In the genomic region with DNA sequence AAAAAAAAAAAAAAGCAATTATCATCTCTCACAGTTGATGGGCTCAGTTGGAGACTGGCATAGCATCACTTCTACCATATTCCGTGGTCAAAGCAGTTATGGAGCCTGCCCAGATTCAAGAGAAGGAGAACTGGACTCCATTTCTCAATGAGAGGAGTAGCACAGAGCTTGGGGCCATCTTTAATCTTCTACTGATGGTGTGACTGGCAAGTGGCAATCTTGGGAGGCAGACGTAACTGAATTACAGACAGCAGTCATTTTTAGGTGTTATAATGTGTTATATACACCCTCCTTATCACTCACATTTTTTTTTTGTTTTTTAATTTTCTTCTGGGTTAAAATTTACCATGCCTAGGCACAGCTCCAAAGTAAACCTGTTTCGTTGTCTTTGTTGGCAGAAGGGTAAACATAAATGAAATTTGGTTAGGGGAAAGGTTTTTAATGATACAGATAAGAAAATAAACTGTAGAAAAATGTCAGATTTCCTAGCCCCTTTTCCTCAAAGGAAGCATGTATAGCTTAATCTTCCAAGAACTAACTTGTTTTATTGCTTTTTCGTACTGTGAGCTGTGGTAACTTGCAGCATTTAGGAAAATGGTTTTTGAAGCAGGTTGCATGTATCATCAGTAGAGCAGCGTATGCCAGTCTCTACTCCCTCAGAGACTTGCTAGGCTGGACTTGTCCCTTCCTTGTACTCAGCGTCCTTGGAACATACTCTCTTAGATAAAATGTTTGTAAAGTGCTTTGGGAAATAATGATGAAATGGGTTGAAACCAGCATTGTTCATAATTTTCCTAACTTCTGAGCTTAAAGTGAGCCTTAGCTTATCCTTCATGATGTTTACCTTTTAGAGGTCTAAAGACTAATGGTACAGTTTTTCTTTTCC, we compare ENCODE assay signal across 14 cellular contexts. TPM values are rescaled to one million over a fixed set of nuclear protein-coding genes. Genes with fewer than 3 reads are reported as not detected.
A peak's percentile ranks its signal among the peaks of the same experiment; 100 is the strongest.
DNase-seq lines count a peak whose midpoint lies in the region; ATAC-seq, FAIRE-seq and TF ChIP-seq lines count a peak whose summit lies in the region.
"Had no signal": no experiment of that assay in that cellular context is flagged by ENCODE, and none has a peak within 500 bp of the region (broad histone marks: within the 10 kb centered on the region; RNA-seq: fewer than 3 reads in every experiment).

No MANE protein-coding gene starts in this region.

- H2AFZ ChIP-seq in HepG2 (ENCODE audit: low read length) (no peak overlapping the region), neuronal stem cell (ENCODE audit: low read length) (no peak overlapping the region)

- H3K4me2 ChIP-seq in HepG2 (ENCODE audit: low read depth, low read length) (peak overlapping the region; percentile 36), neuronal stem cell (ENCODE audit: insufficient read depth, low read length, poor library complexity, severe bottlenecking) (no peak overlapping the region)

- FAIRE-seq in HepG2 (lab: Jason Lieb, UNC) = no peak

- TF ChIP-seq POLR2A in HepG2 (IDR thresholded peaks at IDR 0.05; ENCODE audit: insufficient read depth in 1 of 2, low read depth in 2 of 2, low read length in 2 of 2) = no peak

- H3K27ac Mint-ChIP-seq in type B pancreatic cell = peak overlapping the region; percentile 3

- H3K27me3 ChIP-seq in right atrium auricular region = no peaks in the 10 kb centered on the region
- no peaks in the 10 kb centered on the region for H3K27me3 ChIP-seq in colonic mucosa
- H3K27me3 ChIP-seq in HepG2 (ENCODE audit: control insufficient read depth in 1 of 2, insufficient read depth in 2 of 2, low read length in 2 of 2) = no peaks in the 10 kb centered on the region
- H3K27me3 ChIP-seq in neuronal stem cell (ENCODE audit: control insufficient read depth in 3 of 3, insufficient read depth in 3 of 3, low read depth in 1 of 3, low read length in 3 of 3) = no peaks in the 10 kb centered on the region
- H3K27me3 ChIP-seq in ascending aorta = no peaks in the 10 kb centered on the region

- intact Hi-C loops in Right ventricle myocardium inferior (cut with DNase I) (no loop called here), colonic mucosa (cut with DNase I) (no loop called here), HepG2 (cut with micrococcal nuclease; ENCODE audit: unreplicated experiment) (no loop called here), ascending aorta (cut with DNase I) (no loop called here)

- CTCF ChIA-PET in HepG2 (lab: Yijun Ruan, JAX; ENCODE audit: low intra/inter-chr PET ratio, low total read pairs) = no interaction called here

- ATAC-seq in Right ventricle myocardium inferior (peak; percentile 86), HepG2 (peak; percentile 68), GM21737 (IDR thresholded peaks at IDR 0.05; ENCODE audit: unreplicated experiment) (no peak)

- DNase-seq in Right ventricle myocardium inferior (ENCODE audit: missing footprints) = no peak
- no peak for DNase-seq in right atrium auricular region (ENCODE audit: low spot score)
- peak; percentile 34 for DNase-seq in colonic mucosa
- no peak for DNase-seq in HepG2 (ENCODE audit: low spot score)
- DNase-seq in type B pancreatic cell (ENCODE audit: extremely low spot score, unreplicated experiment) = no peak
- no peak for DNase-seq in neuronal stem cell (ENCODE audit: low spot score)
- no peak for DNase-seq in ascending aorta (ENCODE audit: low spot score in 2 of 2)
- DNase-seq: activated CD8-positive, alpha-beta memory T cell treated with anti-CD3 and anti-CD28 coated beads, Interleukin-2, amount 50 U/mL, for 4 hours; activated naive CD4-positive, alpha-beta T cell treated with Interleukin-2 at 50 U/mL for 16 hours; EL; KG1; left cardiac atrium; NK-92 treated with Interleukin-12 subunit alpha and Interleukin-12 subunit beta, amount 100 ng/mL, for 24 hours had no signal

- no peak overlapping the region for H3K4me3 ChIP-seq in right atrium auricular region
- no peak overlapping the region for H3K4me3 ChIP-seq in colonic mucosa
- H3K4me3 ChIP-seq in HepG2 (replicated peaks in 1 of 3; ENCODE audit: insufficient read depth in 1 of 3, low read depth in 2 of 3, low read length in 3 of 3) = no peak overlapping the region
- H3K4me3 ChIP-seq in neuronal stem cell (ENCODE audit: low read length in 2 of 2) = no peak overlapping the region
- no peak overlapping the region for H3K4me3 ChIP-seq in ascending aorta

- H3K27me3 Mint-ChIP-seq in type B pancreatic cell = no peaks in the 10 kb centered on the region

- H3K9me3 ChIP-seq in right atrium auricular region (no peaks in the 10 kb centered on the region), colonic mucosa (no peaks in the 10 kb centered on the region), HepG2 (ENCODE audit: low read length) (no peaks in the 10 kb centered on the region), neuronal stem cell (replicated peaks in 1 of 2; ENCODE audit: control insufficient read depth in 2 of 2, insufficient read depth in 1 of 2, low read depth in 1 of 2, low read length in 2 of 2) (no peaks in the 10 kb centered on the region), ascending aorta (no peaks in the 10 kb centered on the region)

- no peaks in the 10 kb centered on the region for H3K9me3 Mint-ChIP-seq in type B pancreatic cell

- no peak overlapping the region for H2BK15ac ChIP-seq in neuronal stem cell (ENCODE audit: low read length)

- in situ Hi-C loops in HepG2 (cut with HindIII; ENCODE audit: extremely low pct_ligation_motif_present, low pct_unique_long_range_greater_than_20kb) = no loop called here

- no peak overlapping the region for H2BK5ac ChIP-seq in neuronal stem cell (ENCODE audit: low read length)

- no peak for TF ChIP-seq RAD21 in HepG2 (CRISPR knock-in tag; IDR thresholded peaks at IDR 0.05)

- H3K14ac ChIP-seq in neuronal stem cell (ENCODE audit: low read length) = no peak overlapping the region

- no TSS peak for BruUV-seq in HepG2 (replicated peaks; lab: Mats Ljungman, UMichigan)

- H3K4ac ChIP-seq in neuronal stem cell (ENCODE audit: low read length) = no peak overlapping the region

- peaks cover 0 to 44% of the 10 kb centered on the region in 2 donors for H3K4me1 ChIP-seq in right atrium auricular region
- H3K4me1 ChIP-seq in colonic mucosa = peaks cover 4% of the 10 kb centered on the region
- H3K4me1 ChIP-seq in HepG2 (ENCODE audit: insufficient read depth, low read length) = peaks cover 46% of the 10 kb centered on the region
- H3K4me1 ChIP-seq in neuronal stem cell (ENCODE audit: control insufficient read depth in 2 of 2, insufficient read depth in 1 of 2, low read depth in 1 of 2, low read length in 2 of 2) = no peaks in the 10 kb centered on the region
- peaks cover 0 to 16% of the 10 kb centered on the region in 2 donors for H3K4me1 ChIP-seq in ascending aorta

- H4K20me1 ChIP-seq in HepG2 (ENCODE audit: insufficient read depth, low read length) = peaks cover 21% of the 10 kb centered on the region

- H3K4me1 Mint-ChIP-seq in type B pancreatic cell (ENCODE audit: unreplicated experiment) = peaks cover 29% of the 10 kb centered on the region

- TF ChIP-seq EP300 in HepG2 (IDR thresholded peaks at IDR 0.05; ENCODE audit: low read depth in 2 of 2, low read length in 2 of 2) = no peak
- no peak for TF ChIP-seq EP300 in HepG2 (CRISPR knock-in tag; IDR thresholded peaks at IDR 0.05; ENCODE audit: borderline replicate concordance)

- H4K91ac ChIP-seq in neuronal stem cell (ENCODE audit: low read depth, low read length, poor library complexity) = no peak overlapping the region

- H3K23ac ChIP-seq in neuronal stem cell (ENCODE audit: low read depth, low read length, poor library complexity) = no peak overlapping the region

- H3K36me3 Mint-ChIP-seq in type B pancreatic cell = peaks cover 4% of the 10 kb centered on the region

- H3K4me3 Mint-ChIP-seq in type B pancreatic cell = no peak overlapping the region

- H3K79me1 ChIP-seq in neuronal stem cell (ENCODE audit: low read depth, low read length) = peaks cover under 1% of the 10 kb centered on the region

- no peak overlapping the region for H2AK5ac ChIP-seq in neuronal stem cell (ENCODE audit: low read depth, low read length)

- POLR2A ChIA-PET in HepG2 (lab: Yijun Ruan, JAX) = interaction anchor here (1.0 to 4.7 kb wide), 7 partner anchors 14 to 86 kb away, joined by 3 to 60 read pairs (median 4); partner anchors contain the start of gene ZFAND3

- H3K79me2 ChIP-seq in HepG2 (ENCODE audit: insufficient read depth, low read length) = peaks cover 74% of the 10 kb centered on the region

- no peak overlapping the region for H2BK12ac ChIP-seq in neuronal stem cell (ENCODE audit: low read length)

- no peak overlapping the region for H4K8ac ChIP-seq in neuronal stem cell (ENCODE audit: low read depth, low read length)

- no peak overlapping the region for H3K9ac ChIP-seq in colonic mucosa (ENCODE audit: low read depth in 2 of 2, low read length in 2 of 2)
- H3K9ac ChIP-seq in HepG2 (ENCODE audit: insufficient read depth, low read depth, low read length) = peak overlapping the region; percentile 3; the same call in 1 of the 2 replicates
- no peak overlapping the region for H3K9ac ChIP-seq in neuronal stem cell (ENCODE audit: low read depth, low read length, poor library complexity)

- H3K36me3 ChIP-seq in right atrium auricular region (no peaks in the 10 kb centered on the region), colonic mucosa (no peaks in the 10 kb centered on the region), HepG2 (replicated peaks in 1 of 2; ENCODE audit: control insufficient read depth in 1 of 2, insufficient read depth in 2 of 2, low read length in 2 of 2) (no peaks in the 10 kb centered on the region; a peak in 2 of 5 replicates), neuronal stem cell (replicated peaks in 1 of 2; ENCODE audit: control insufficient read depth in 2 of 2, insufficient read depth in 2 of 2, low read length in 2 of 2) (peaks cover 0 to 3% of the 10 kb centered on the region in 2 donors), ascending aorta (no peaks in the 10 kb centered on the region)

- no peak overlapping the region for H3K18ac ChIP-seq in neuronal stem cell (ENCODE audit: low read length)

- no peak overlapping the region for H2BK120ac ChIP-seq in neuronal stem cell (ENCODE audit: low read depth, low read length)

- 67% methylated on average over 6 of the region's 6 CpGs for WGBS in HepG2 (ENCODE audit: low lambda C conversion rate)
- WGBS in neuronal stem cell (ENCODE audit: extremely low coverage in 2 of 2, insufficient read length in 2 of 2, insufficient replicate concordance in 1 of 2), 2 donors = no CpG with 5 or more reads among the region's 6 CpGs

- TF ChIP-seq CTCF in right atrium auricular region (IDR thresholded peaks at IDR 0.05) (no peak), colonic mucosa (IDR thresholded peaks at IDR 0.05) (no peak), HepG2 (CRISPR knock-in tag; IDR thresholded peaks at IDR 0.05) (no peak), type B pancreatic cell (conservative IDR thresholded peaks at IDR 0.05) (no peak), ascending aorta (IDR thresholded peaks at IDR 0.05) (no peak)

- H3K27ac ChIP-seq in right atrium auricular region (no peak overlapping the region), colonic mucosa (no peak overlapping the region), HepG2 (ENCODE audit: extremely low read length, insufficient read depth, low read length) (peak overlapping the region; percentile 22), neuronal stem cell (replicated peaks; ENCODE audit: low read length) (no peak overlapping the region), ascending aorta (no peak overlapping the region)

RNA-seq across cellular contexts. Expression of gene ZFAND3, which starts 25.7 kb away (rescaled TPM):
- 84.1 TPM for total RNA-seq in Right ventricle myocardium inferior
- total RNA-seq in right atrium auricular region = 10 to 100 TPM; 36.7 to 40.0 TPM
- total RNA-seq in colonic mucosa = 10 to 100 TPM; 42.0 to 96.8 TPM
- total RNA-seq in HepG2 (2016; rRNA removed; fragmentation: Illumina TruSeq; extraction: Trizol) = 16.4 and 18.9 TPM in 2 replicates
- total RNA-seq in HepG2 (2016; cell fraction: cytosol; rRNA removed; fragmentation: Illumina TruSeq; extraction: Trizol; ENCODE audit: low read depth) = 5.8 and 9.0 TPM in 2 replicates
- total RNA-seq in HepG2 (2016; cell fraction: insoluble cytoplasmic fraction; rRNA removed; fragmentation: Illumina TruSeq; extraction: Trizol) = 14.6 and 17.0 TPM in 2 replicates
- total RNA-seq in HepG2 (2016; cell fraction: membrane; rRNA removed; fragmentation: Illumina TruSeq; extraction: Trizol) = 18.4 and 18.8 TPM in 2 replicates
- 15.4 and 17.1 TPM in 2 replicates for total RNA-seq in HepG2 (2016; cell fraction: nucleus; rRNA removed; fragmentation: Illumina TruSeq; extraction: Trizol)
- 17.1 and 18.6 TPM in 2 replicates for polyA plus RNA-seq in HepG2 (2011; rRNA removed)
- polyA plus RNA-seq in HepG2 (2011; cell fraction: cytosol; rRNA removed) = 16.2 and 21.9 TPM in 2 replicates
- 10.7 and 11.5 TPM in 2 replicates for polyA plus RNA-seq in HepG2 (2011; cell fraction: nucleus; rRNA removed)
- 101 and 105 TPM in 2 replicates for polyA plus RNA-seq in HepG2 (2012)
- polyA plus RNA-seq in HepG2 (2016; cell fraction: cytosol; fragmentation: Illumina TruSeq; extraction: Trizol; ENCODE audit: low read depth) = 25.4 and 26.8 TPM in 2 replicates
- 56.7 and 68.8 TPM in 2 replicates for polyA plus RNA-seq in HepG2 (2016; cell fraction: insoluble cytoplasmic fraction; fragmentation: Illumina TruSeq; extraction: Trizol; ENCODE audit: low read depth)
- 36.3 and 43.5 TPM in 2 replicates for polyA plus RNA-seq in HepG2 (2016; cell fraction: membrane; fragmentation: Illumina TruSeq; extraction: Trizol; ENCODE audit: low read depth)
- polyA plus RNA-seq in HepG2 (2016; cell fraction: nucleus; fragmentation: Illumina TruSeq; extraction: Trizol; ENCODE audit: insufficient read depth, low read depth) = 49.1 and 59.9 TPM in 2 replicates
- polyA minus RNA-seq in HepG2 (2011; rRNA and poly(A)+ RNA removed; ENCODE audit: low replicate concordance) = 8.2 and 21.8 TPM in 2 replicates
- polyA minus RNA-seq in HepG2 (2011; cell fraction: cytosol; rRNA and poly(A)+ RNA removed) = 18.6 and 29.8 TPM in 2 replicates
- polyA minus RNA-seq in HepG2 (2011; cell fraction: nucleus; rRNA and poly(A)+ RNA removed) = 20.0 and 35.3 TPM in 2 replicates
- total RNA-seq in type B pancreatic cell (ENCODE audit: low replicate concordance) = 66.9 and 69.0 TPM in 2 replicates
- polyA plus RNA-seq in neuronal stem cell (2013, experiment 1 of 2) = 76.7 TPM
- 81.6 TPM for polyA plus RNA-seq in neuronal stem cell (2013, experiment 2 of 2)
- 32.7 TPM for total RNA-seq in ascending aorta
